In the genomic region with DNA sequence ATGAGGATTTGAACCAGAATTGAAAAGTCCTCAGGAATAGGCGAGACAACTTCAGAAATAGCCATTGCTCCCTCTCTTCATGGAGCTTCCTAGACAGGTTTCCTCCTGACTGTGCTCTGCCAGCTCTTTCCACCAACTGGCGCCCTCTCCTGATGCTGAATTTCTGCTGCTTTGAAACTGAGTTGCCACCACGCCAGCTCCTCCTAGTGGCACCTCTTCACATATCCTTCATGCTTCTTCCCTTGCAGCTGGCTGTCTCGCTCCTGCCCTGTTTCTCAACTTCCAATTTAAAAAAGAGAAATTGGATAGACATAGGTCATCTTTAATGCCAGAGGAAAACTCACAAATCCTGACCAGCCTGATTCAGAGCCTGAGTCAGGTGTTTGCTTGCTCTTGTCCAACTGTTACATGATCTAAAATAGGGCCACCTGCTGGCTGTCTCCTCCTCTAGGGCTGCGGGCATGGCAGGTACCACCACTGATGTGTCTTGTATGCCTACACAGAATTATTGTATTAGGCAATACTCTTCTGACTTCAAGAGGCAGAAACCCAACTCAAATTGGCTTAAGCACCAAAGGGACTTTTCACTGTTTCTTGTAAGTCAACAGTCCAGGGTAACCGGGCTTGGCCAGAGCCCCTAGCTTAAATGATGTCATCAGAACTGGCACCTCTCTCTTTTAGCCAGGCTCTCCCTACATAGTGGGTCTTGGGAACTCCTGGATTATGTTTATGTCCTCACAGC, we compare ENCODE assay signal across 9 cellular contexts. TPM values are rescaled to one million over a fixed set of nuclear protein-coding genes. Genes with fewer than 3 reads are reported as not detected.
A peak's percentile ranks its signal among the peaks of the same experiment; 100 is the strongest.
DNase-seq lines count a peak whose midpoint lies in the region; ATAC-seq and TF ChIP-seq lines count a peak whose summit lies in the region.
"Not testable (repeated sequence)": the region's sequence is repeated elsewhere in the genome, so short reads cannot be mapped to it uniquely, and the experiment has no call there.
"Had no signal": no experiment of that assay in that cellular context is flagged by ENCODE, and none has a peak within 500 bp of the region (broad histone marks: within the 10 kb centered on the region; RNA-seq: fewer than 3 reads in every experiment).

No MANE protein-coding gene starts in this region.

- not testable (repeated sequence) for H2AK5ac ChIP-seq in H9 (ENCODE audit: insufficient read length, low read length)

- not testable (repeated sequence) for H3K36me3 ChIP-seq in MM.1S (replicated peaks; ENCODE audit: insufficient read depth, low read length); SK-N-SH (replicated peaks in 1 of 2; ENCODE audit: control insufficient read depth in 1 of 2, insufficient read depth in 2 of 2, low read length in 1 of 2); thoracic aorta

- H3K4me3 ChIP-seq in MM.1S (ENCODE audit: low read length); SK-N-SH (ENCODE audit: low read depth in 2 of 2, low read length in 1 of 2); foreskin fibroblast (ENCODE audit: low read depth in 1 of 2, low read length in 2 of 2); thoracic aorta: not testable (repeated sequence)

- not testable (repeated sequence) for H4K5ac ChIP-seq in H9 (ENCODE audit: insufficient read length, low read depth, low read length)

- H2BK5ac ChIP-seq in H9 (ENCODE audit: insufficient read length, low read length), result not testable (repeated sequence)

- CTCF ChIA-PET in SK-N-SH (lab: Yijun Ruan, JAX), result interaction anchor here (0.6 to 1.6 kb wide), 5 partner anchors 9 to 339 kb away, joined by 3 to 7 read pairs (median 5); a partner anchor contains a TSS

- not testable (repeated sequence) for H3K9me3 Mint-ChIP-seq in H9, nephron progenitor cell

- H3K27me3 ChIP-seq in H9 (ENCODE audit: insufficient read depth, low read length); MM.1S (replicated peaks; ENCODE audit: insufficient read depth, low read length); SK-N-SH (ENCODE audit: insufficient read depth); thoracic aorta (replicated peaks; ENCODE audit: insufficient read depth): not testable (repeated sequence)

- not testable (repeated sequence) for H2BK120ac ChIP-seq in H9 (ENCODE audit: low read depth, low read length, poor library complexity, severe bottlenecking)

- H3K4me1 ChIP-seq in H9 (ENCODE audit: insufficient read depth, low read length); MM.1S (ENCODE audit: low read length); SK-N-SH (ENCODE audit: control insufficient read depth in 1 of 2, insufficient read depth in 2 of 2, low read depth in 1 of 2, low read length in 1 of 2); thoracic aorta (ENCODE audit: control insufficient read depth in 1 of 2, low read depth in 2 of 2): not testable (repeated sequence)

- not testable (repeated sequence) for H4K20me1 ChIP-seq in H9 (ENCODE audit: control insufficient read depth, insufficient read depth, insufficient read length); MM.1S (ENCODE audit: insufficient read depth, low read length); SK-N-SH (ENCODE audit: insufficient read depth)

- H2BK20ac ChIP-seq in H9 (ENCODE audit: low read depth, low read length, poor library complexity, severe bottlenecking), result not testable (repeated sequence)

- H3K36me3 Mint-ChIP-seq in H9 (ENCODE audit: insufficient read depth in 1 of 3, low read depth in 3 of 3); nephron progenitor cell (ENCODE audit: low read depth): not testable (repeated sequence)

- H3K18ac ChIP-seq in H9 (ENCODE audit: insufficient read length, low read depth, low read length), result not testable (repeated sequence)

- H3K27ac ChIP-seq in H9 (ENCODE audit: insufficient read length, low read depth, low read length); MM.1S (ENCODE audit: low read length); SK-N-SH (ENCODE audit: low read depth in 2 of 2, low read length in 1 of 2); thoracic aorta: not testable (repeated sequence)

- not testable (repeated sequence) for H4K91ac ChIP-seq in H9 (ENCODE audit: insufficient read length, low read depth, low read length)

- not testable (repeated sequence) for H3K56ac ChIP-seq in H9 (ENCODE audit: insufficient read length, low read depth, low read length)

- peak; percentile 38 for ATAC-seq in thoracic aorta (ENCODE audit: insufficient number of reproducible peaks, low FRiP score, low read depth)

- TF ChIP-seq EP300 in SK-N-SH (IDR thresholded peaks at IDR 0.05; ENCODE audit: borderline replicate concordance in 1 of 2, low read depth in 1 of 2, low read length in 1 of 2), result not testable (repeated sequence)

- not testable (repeated sequence) for H3K9ac ChIP-seq in H9 (ENCODE audit: extremely low read depth, insufficient read length, low read length); MM.1S (ENCODE audit: low read length); SK-N-SH

- H3K9me3 ChIP-seq in H9 (ENCODE audit: control insufficient read depth, low read depth, low read length); MM.1S (replicated peaks; ENCODE audit: insufficient read depth, low read length); SK-N-SH; thoracic aorta: not testable (repeated sequence)

- not testable (repeated sequence) for H3K4me1 Mint-ChIP-seq in H9, nephron progenitor cell

- not testable (repeated sequence) for H3K4me3 Mint-ChIP-seq in H9, nephron progenitor cell

- not testable (repeated sequence) for H3K4ac ChIP-seq in H9 (ENCODE audit: low read depth, low read length)

- TF ChIP-seq CTCF in H9 (conservative IDR thresholded peaks at IDR 0.05) (peak; percentile 76), MM.1S (IDR thresholded peaks at IDR 0.05; ENCODE audit: low read length) (peak; percentile 51), SK-N-SH (IDR thresholded peaks at IDR 0.05) (peak; percentile 73), foreskin fibroblast (IDR thresholded peaks at IDR 0.05; ENCODE audit: low read depth, low read length) (peak; percentile 66), nephron progenitor cell (IDR thresholded peaks at IDR 0.05) (peak; percentile 53), thoracic aorta (IDR thresholded peaks at IDR 0.05) (peak; percentile 52)

- not testable (repeated sequence) for H3K4me2 ChIP-seq in H9 (ENCODE audit: insufficient read depth, insufficient read length, low read length); MM.1S (ENCODE audit: low read depth, low read length); SK-N-SH

- peak; percentile 69 for TF ChIP-seq RAD21 in SK-N-SH (IDR thresholded peaks at IDR 0.05; ENCODE audit: low read length)

- WGBS in H9 (ENCODE audit: extremely low coverage, insufficient read length, low lambda C conversion rate), result no CpG with 5 or more reads among the region's 6 CpGs
- WGBS in SK-N-SH (ENCODE audit: low lambda C conversion rate), result 4% methylated on average over 4 of the region's 6 CpGs

- H3K79me1 ChIP-seq in H9 (ENCODE audit: insufficient read depth, low read depth, low read length, poor library complexity, severe bottlenecking), result not testable (repeated sequence)

- H3K23me2 ChIP-seq in H9 (ENCODE audit: insufficient read length, low read depth, low read length, poor library complexity, severe bottlenecking), result not testable (repeated sequence)

- not testable (repeated sequence) for H3K14ac ChIP-seq in H9 (ENCODE audit: insufficient read depth, low read length)

- not testable (repeated sequence) for H3F3A ChIP-seq in MM.1S (ENCODE audit: insufficient read depth, low read length); SK-N-SH (replicated peaks; ENCODE audit: insufficient read depth)

- H3K23ac ChIP-seq in H9 (ENCODE audit: insufficient read length, low read depth, low read length), result not testable (repeated sequence)

- H3K27ac Mint-ChIP-seq in H9, nephron progenitor cell: not testable (repeated sequence)

- not testable (repeated sequence) for H2BK12ac ChIP-seq in H9 (ENCODE audit: insufficient read length, low read depth, low read length)

- not testable (repeated sequence) for H2AFZ ChIP-seq in H9 (ENCODE audit: low read length); MM.1S (ENCODE audit: low read length); SK-N-SH (ENCODE audit: low read depth)

- not testable (repeated sequence) for H3T11ph ChIP-seq in H9 (ENCODE audit: low read length)

- in situ Hi-C loops in G401 (cut with HindIII; ENCODE audit: low sequenced_read_pairs), result not testable (repeated sequence)

- not testable (repeated sequence) for H2BK15ac ChIP-seq in H9 (ENCODE audit: low read depth, low read length)

- not testable (repeated sequence) for H3K27me3 Mint-ChIP-seq in H9 (ENCODE audit: low read depth); nephron progenitor cell (ENCODE audit: low read depth, poor library complexity)

- not testable (repeated sequence) for H3K9me2 ChIP-seq in MM.1S (replicated peaks; ENCODE audit: insufficient read depth, low read length); SK-N-SH

- DNase-seq in G401 (ENCODE audit: low spot score) (peak; percentile 88), H9 (peak; percentile 76), MM.1S (peak; percentile 54), SK-N-SH (peak; percentile 52), activated gamma-delta T cell treated with Interleukin-2 at 50 U/mL for 16 hours (peak; percentile 34), foreskin fibroblast (peak; percentile 60 to 82), nephron progenitor cell (peak; percentile 57), thoracic aorta (ENCODE audit: low spot score) (peak; percentile 15)

- not testable (repeated sequence) for H3K79me2 ChIP-seq in H9 (ENCODE audit: insufficient read depth, low read length); MM.1S (ENCODE audit: low read length); SK-N-SH (ENCODE audit: insufficient read depth)

- H4K8ac ChIP-seq in H9 (replicated peaks; ENCODE audit: insufficient read length, low read depth, low read length), result not testable (repeated sequence)

- POLR2A ChIA-PET in SK-N-SH (lab: Yijun Ruan, JAX), result not testable (repeated sequence)

RNA-seq across cellular contexts. Expression of a gene that starts 9.3 kb away (rescaled TPM):
- not detected in 2 replicates for total RNA-seq in G401 (2014; rRNA removed; shearing (Covaris generic))
- 10.1 and 10.5 TPM in 2 replicates for total RNA-seq in H9 (2021)
- 0.03 TPM in 1 of 2 replicates, not detected in the other for polyA plus RNA-seq in SK-N-SH (2012; rRNA removed)
- polyA plus RNA-seq in SK-N-SH (2012; cell fraction: cytosol; rRNA removed), result 0.01 TPM in 1 of 2 replicates, not detected in the other
- polyA plus RNA-seq in SK-N-SH (2012; cell fraction: nucleus; rRNA removed), result 0.06 and 0.13 TPM in 2 replicates
- total RNA-seq in thoracic aorta, result 1 to 10 TPM in 1 of 2 donors, under 1 TPM in 1; 0.27 to 4.8 TPM

RNA-seq across cellular contexts. Expression of a gene that starts 13.2 kb away (rescaled TPM):
- total RNA-seq in G401 (2014; rRNA removed; shearing (Covaris generic)), result not detected in 2 replicates
- total RNA-seq in H9 (2021), result 0.59 and 0.81 TPM in 2 replicates
- polyA plus RNA-seq in SK-N-SH (2012; rRNA removed), result 0.07 and 0.11 TPM in 2 replicates
- polyA plus RNA-seq in SK-N-SH (2012; cell fraction: cytosol; rRNA removed), result 0.05 and 0.09 TPM in 2 replicates
- polyA plus RNA-seq in SK-N-SH (2012; cell fraction: nucleus; rRNA removed), result 0.21 and 0.44 TPM in 2 replicates
- total RNA-seq in thoracic aorta, result 1 to 10 TPM; 2.6 to 7.1 TPM
- total RNA-seq: H7 had no signal

Comparison
In these comparisons a context has a peak if more than half of its experiments do, and no peak if none do; other contexts are left out.
1. DNase-seq: peak in every context shown above with its lines; median percentile 88 in G401; 76 in H9; 71 in foreskin fibroblast; 57 in nephron progenitor cell; 54 in MM.1S; 52 in SK-N-SH; 34 in activated gamma-delta T cell treated with Interleukin-2 at 50 U/mL for 16 hours; 15 in thoracic aorta.